In the genomic region with DNA sequence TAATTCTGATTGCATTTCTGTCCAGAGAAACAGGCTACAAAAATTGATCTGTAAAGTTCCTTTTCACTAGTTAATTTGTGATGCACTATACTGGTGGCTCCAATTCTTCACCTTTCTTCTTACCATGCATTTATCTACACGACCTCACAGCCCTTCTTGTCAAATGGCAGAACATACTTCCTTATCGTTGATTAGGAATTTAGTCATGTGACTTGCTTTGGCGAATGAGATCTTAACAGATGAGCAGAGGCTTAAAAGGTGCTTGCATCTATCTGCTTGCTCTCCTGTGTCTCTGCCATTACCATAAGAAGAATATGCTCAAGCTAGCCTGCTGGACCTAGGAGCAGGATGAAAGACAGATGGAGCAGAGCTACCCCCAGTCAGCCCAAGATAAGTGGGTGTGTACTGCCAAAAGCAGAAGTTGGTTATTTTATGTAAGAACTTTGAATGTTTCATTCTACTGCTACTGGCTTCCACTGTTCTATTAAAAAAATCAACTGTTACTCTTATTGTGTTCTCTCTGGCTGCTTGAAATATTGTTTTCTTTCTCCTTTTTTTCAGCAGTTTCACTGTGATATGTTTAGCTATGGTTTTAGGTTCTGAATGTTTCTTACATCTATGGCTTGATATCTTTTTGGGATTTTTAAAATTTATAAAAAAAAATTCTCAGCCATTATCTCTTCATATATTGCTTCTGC, we compare ENCODE assay signal across 1 cellular context.
TF ChIP-seq lines count a peak whose summit lies in the region.

No MANE protein-coding gene starts in this region.

TF ChIP-seq in HepG2, 621 proteins besides CTCF, POLR2A, EP300 and RAD21 (continued from another document):
- TF ChIP-seq ZNF317 (CRISPR knock-in tag; IDR thresholded peaks at IDR 0.05), result peak; percentile 56; the same call in 1 of the 2 replicates
